33 cellular contexts compared by ENCODE assay signal in the genomic region with DNA sequence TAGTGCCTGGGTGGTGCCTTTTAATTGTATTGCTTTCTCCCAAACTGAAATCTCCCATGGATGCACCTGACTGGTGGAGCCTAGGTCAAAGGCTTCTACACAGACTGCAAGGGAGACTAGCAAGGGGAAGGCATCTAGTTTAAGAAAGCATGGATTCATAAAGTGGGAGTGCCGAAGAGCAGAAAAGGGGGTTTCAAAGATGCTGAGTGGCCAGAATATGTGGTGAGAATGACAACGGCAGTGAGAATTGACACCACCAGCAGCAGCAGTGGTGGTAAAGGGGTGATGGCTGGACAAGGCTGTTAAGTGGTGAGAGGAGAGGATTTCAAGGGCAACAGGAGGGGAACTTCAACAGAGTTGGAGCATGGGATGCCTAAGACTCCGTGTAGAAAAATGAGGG.
"Had no signal": no experiment of that assay in that cellular context is flagged by ENCODE, and none has a peak within 500 bp of the region (broad histone marks: within the 10 kb centered on the region; RNA-seq: fewer than 3 reads in every experiment).

No MANE protein-coding gene starts in this region.

- H3K9me3 ChIP-seq: esophagus squamous epithelium, gastroesophageal sphincter had no signal

- FAIRE-seq: astrocyte, bronchial epithelial cell had no signal

- H3K27me3 ChIP-seq: brain microvascular endothelial cell, esophagus squamous epithelium had no signal

- H3K36me3 ChIP-seq: brain microvascular endothelial cell, esophagus squamous epithelium, gastroesophageal sphincter, WERI-Rb-1 had no signal

- ATAC-seq: activated CD4-positive, CD25-positive, alpha-beta regulatory T cell treated with anti-CD3 and anti-CD28 coated beads, Interleukin-2, amount 50 U/mL, for 24 hours; activated CD8-positive, alpha-beta memory T cell treated with anti-CD3 and anti-CD28 coated beads, Interleukin-2, amount 10 ng/mL, durations not matched to agents 7 days and 5 days; activated CD8-positive, alpha-beta T cell treated with anti-CD3 and anti-CD28 coated beads for 36 hours; gastroesophageal sphincter had no signal

- H3K4me3 Mint-ChIP-seq: activated B cell treated with CpG ODN at 0.5 μM for 24 hours; activated CD8-positive, alpha-beta memory T cell treated with anti-CD3 and anti-CD28 coated beads, Interleukin-2, amount 10 ng/mL, durations not matched to agents 7 days and 5 days; activated CD8-positive, alpha-beta T cell treated with anti-CD3 and anti-CD28 coated beads for 36 hours; activated naive CD4-positive, alpha-beta T cell treated with anti-CD3 and anti-CD28 coated beads for 36 hours; activated naive CD8-positive, alpha-beta T cell; activated T-helper 1 cell treated with anti-CD3 and anti-CD28 coated beads, Interleukin-12 subunit alpha, Interleukin-12 subunit beta, Interleukin-2, Interleukin-4 antibody, amounts not matched to agents 30 ng/mL and 10 ng/mL and 1 ng/mL, durations not matched to agents 14 hours and 24 hours and 36 hours; central memory CD8-positive, alpha-beta T cell; dendritic cell treated with granulocyte-macrophage colony-stimulating factor and Interleukin-4, amounts not matched to agents 40 ng/mL and 50 ng/mL, for 4 days; T-helper 1 cell treated with Interleukin-12 subunit alpha and Interleukin-12 subunit beta and Interleukin-4 antibody, amounts not matched to agents 30 μg/mL and 1 μg/mL, for 36 hours; T-helper 2 cell treated with Interferon-gamma antibody and Interleukin-4, amounts not matched to agents 5 μg/mL and 100 μg/mL, for 36 hours had no signal

- DNase-seq: activated B cell treated with CpG ODN at 0.5 μM for 24 hours; activated CD4-positive, alpha-beta T cell treated with anti-CD3 and anti-CD28 coated beads for 48 hours; activated CD4-positive, alpha-beta T cell treated with anti-CD3 and anti-CD28 coated beads, Interleukin-2, amount 50 U/mL, for 1 hour; activated CD4-positive, alpha-beta T cell treated with anti-CD3 and anti-CD28 coated beads, Interleukin-2, amount 50 U/mL, for 48 hours; activated CD8-positive, alpha-beta memory T cell treated with anti-CD3 and anti-CD28 coated beads, Interleukin-2, amount 10 ng/mL, durations not matched to agents 7 days and 5 days; activated CD8-positive, alpha-beta memory T cell treated with anti-CD3 and anti-CD28 coated beads, Interleukin-2, amount 50 U/mL, for 4 hours; activated CD8-positive, alpha-beta T cell treated with anti-CD3 and anti-CD28 coated beads for 36 hours; activated effector memory CD4-positive, alpha-beta T cell treated with anti-CD3 and anti-CD28 coated beads, Interleukin-2, amount 50 U/mL, for 16 hours; activated naive CD4-positive, alpha-beta T cell treated with anti-CD3 and anti-CD28 coated beads for 36 hours; activated T-cell treated with anti-CD3 and anti-CD28 coated beads, Interleukin-2, amount 50 U/mL, for 1 hour; activated T-cell treated with anti-CD3 and anti-CD28 coated beads, Interleukin-2, amount 50 U/mL, for 48 hours; amniotic stem cell; anterior cingulate cortex; brain microvascular endothelial cell; dorsolateral prefrontal cortex; effector memory CD4-positive, alpha-beta T cell; erythroblast; esophagus squamous epithelium; foreskin melanocyte; T1000; WERI-Rb-1 had no signal

- H3K36me3 Mint-ChIP-seq: activated CD8-positive, alpha-beta memory T cell treated with anti-CD3 and anti-CD28 coated beads, Interleukin-2, amount 10 ng/mL, durations not matched to agents 7 days and 5 days; activated naive CD8-positive, alpha-beta T cell had no signal

- H3K9me3 Mint-ChIP-seq: activated B cell treated with CpG ODN at 0.5 μM for 24 hours; activated CD8-positive, alpha-beta T cell treated with anti-CD3 and anti-CD28 coated beads for 36 hours; activated naive CD4-positive, alpha-beta T cell treated with anti-CD3 and anti-CD28 coated beads for 36 hours; activated T-helper 1 cell treated with anti-CD3 and anti-CD28 coated beads, Interleukin-12 subunit alpha, Interleukin-12 subunit beta, Interleukin-2, Interleukin-4 antibody, amounts not matched to agents 30 ng/mL and 10 ng/mL and 1 ng/mL, durations not matched to agents 14 hours and 24 hours and 36 hours; activated T-helper 2 cell treated with anti-CD3 and anti-CD28 coated beads, Interferon-gamma antibody, Interleukin-2, Interleukin-4, amounts not matched to agents 10 μg/mL and 5 μg/mL and 100 μg/mL, durations not matched to agents 14 hours and 24 hours and 36 hours; central memory CD8-positive, alpha-beta T cell; dendritic cell treated with granulocyte-macrophage colony-stimulating factor and Interleukin-4, amounts not matched to agents 40 ng/mL and 50 ng/mL, for 4 days; T-helper 1 cell treated with Interleukin-12 subunit alpha and Interleukin-12 subunit beta and Interleukin-4 antibody, amounts not matched to agents 30 μg/mL and 1 μg/mL, for 36 hours; T-helper 2 cell treated with Interferon-gamma antibody and Interleukin-4, amounts not matched to agents 5 μg/mL and 100 μg/mL, for 36 hours had no signal

- H3K4me3 ChIP-seq: coronary artery, dorsolateral prefrontal cortex, esophagus squamous epithelium, gastroesophageal sphincter had no signal

- H3K27ac Mint-ChIP-seq: activated B cell treated with CpG ODN at 0.5 μM for 24 hours; activated CD8-positive, alpha-beta memory T cell treated with anti-CD3 and anti-CD28 coated beads, Interleukin-2, amount 10 ng/mL, durations not matched to agents 7 days and 5 days; activated CD8-positive, alpha-beta T cell treated with anti-CD3 and anti-CD28 coated beads for 36 hours; activated naive CD4-positive, alpha-beta T cell treated with anti-CD3 and anti-CD28 coated beads for 36 hours; activated naive CD8-positive, alpha-beta T cell; activated T-helper 1 cell treated with anti-CD3 and anti-CD28 coated beads, Interleukin-12 subunit alpha, Interleukin-12 subunit beta, Interleukin-2, Interleukin-4 antibody, amounts not matched to agents 30 ng/mL and 10 ng/mL and 1 ng/mL, durations not matched to agents 14 hours and 24 hours and 36 hours; activated T-helper 2 cell treated with anti-CD3 and anti-CD28 coated beads, Interferon-gamma antibody, Interleukin-2, Interleukin-4, amounts not matched to agents 10 μg/mL and 5 μg/mL and 100 μg/mL, durations not matched to agents 14 hours and 24 hours and 36 hours; dendritic cell treated with granulocyte-macrophage colony-stimulating factor and Interleukin-4, amounts not matched to agents 40 ng/mL and 50 ng/mL, for 4 days; T-helper 1 cell treated with Interleukin-12 subunit alpha and Interleukin-12 subunit beta and Interleukin-4 antibody, amounts not matched to agents 30 μg/mL and 1 μg/mL, for 36 hours; T-helper 2 cell treated with Interferon-gamma antibody and Interleukin-4, amounts not matched to agents 5 μg/mL and 100 μg/mL, for 36 hours had no signal

- H3K4me1 Mint-ChIP-seq: activated B cell treated with CpG ODN at 0.5 μM for 24 hours; activated CD8-positive, alpha-beta memory T cell treated with anti-CD3 and anti-CD28 coated beads, Interleukin-2, amount 10 ng/mL, durations not matched to agents 7 days and 5 days; central memory CD8-positive, alpha-beta T cell had no signal

- H3K4me1 ChIP-seq: gastroesophageal sphincter had no signal

- H3K27ac ChIP-seq: brain microvascular endothelial cell, coronary artery, dorsolateral prefrontal cortex, esophagus squamous epithelium, gastroesophageal sphincter, WERI-Rb-1 had no signal
